In the genomic region with DNA sequence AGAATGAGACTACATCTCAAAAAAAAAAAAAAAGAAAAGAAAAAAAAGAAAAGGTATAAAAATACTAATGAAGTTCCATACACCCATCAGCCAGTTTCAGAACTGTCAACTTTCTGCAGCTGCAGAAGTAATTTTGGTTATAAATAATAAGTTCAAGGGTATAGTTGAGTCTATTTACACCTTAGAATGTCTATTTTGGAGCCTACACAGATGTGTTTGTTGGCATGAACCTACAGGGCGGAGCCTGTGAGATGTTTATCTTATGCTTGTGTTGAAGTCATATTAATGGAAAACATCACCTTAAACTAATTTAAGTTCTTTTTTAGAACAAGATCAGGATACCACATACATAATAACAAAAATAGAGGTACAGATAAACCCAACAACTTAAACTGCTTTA, we compare ENCODE assay signal across 20 cellular contexts.
DNase-seq lines count a peak whose midpoint lies in the region; ATAC-seq and TF ChIP-seq lines count a peak whose summit lies in the region.
"Had no signal": no experiment of that assay in that cellular context is flagged by ENCODE, and none has a peak within 500 bp of the region (broad histone marks: within the 10 kb centered on the region; RNA-seq: fewer than 3 reads in every experiment).

No MANE protein-coding gene starts in this region.

- H3K79me2 ChIP-seq in Loucy (ENCODE audit: insufficient read depth, low read length) (peaks cover 56% of the 10 kb centered on the region), OCI-LY7 (ENCODE audit: insufficient read depth, low read depth, low read length) (no peaks in the 10 kb centered on the region)

- no TSS peak for BruUV-seq in OCI-LY7 (replicated peaks; lab: Mats Ljungman, UMichigan)

- no peaks in the 10 kb centered on the region for H3K9me2 ChIP-seq in Loucy (replicated peaks; ENCODE audit: low read depth, low read length)
- no peaks in the 10 kb centered on the region for H3K9me2 ChIP-seq in OCI-LY7 (ENCODE audit: insufficient read depth, low read length)

- intact Hi-C loops in heart right ventricle (cut with DNase I) (no loop called here), Right ventricle myocardium superior (cut with DNase I) (no loop called here), OCI-LY7 (cut with micrococcal nuclease; ENCODE audit: unreplicated experiment) (no loop called here), posterior vena cava (cut with DNase I) (no loop called here)

- ATAC-seq in heart right ventricle (peak in 6 of 8 donors; percentile 38 to 76 (median 60)), Right ventricle myocardium superior (ENCODE audit: poor library complexity) (no peak)

- peaks cover 0 to 3% (median 0%) of the 10 kb centered on the region in 9 donors for H3K36me3 ChIP-seq in heart right ventricle
- no peaks in the 10 kb centered on the region for H3K36me3 ChIP-seq in Loucy (ENCODE audit: insufficient read depth, low read length)
- no peaks in the 10 kb centered on the region; the same call in 1 of the 2 replicates for H3K36me3 ChIP-seq in OCI-LY7 (ENCODE audit: insufficient read depth, low read length)
- H3K36me3 ChIP-seq: BE2C had no signal

- POLR2A ChIA-PET in OCI-LY7 (lab: Charles Lee), result interaction anchor here (0.7 kb wide), 1 partner anchor 18 kb away, joined by 4 read pairs; no protein-coding TSS in a partner anchor

- CTCF ChIA-PET in OCI-LY7 (lab: Charles Lee; ENCODE audit: unreplicated experiment), result no interaction called here

- no peak for TF ChIP-seq POLR2A in erythroblast (IDR thresholded peaks at IDR 0.05; ENCODE audit: low read length)

- H3K4me1 ChIP-seq in heart right ventricle (peaks cover 0 to 70% (median 31%) of the 10 kb centered on the region in 9 donors), Loucy (ENCODE audit: insufficient read depth, low read length, poor library complexity, severe bottlenecking) (peaks cover 63% of the 10 kb centered on the region), OCI-LY7 (ENCODE audit: insufficient read depth, low read length, poor library complexity, severe bottlenecking) (no peaks in the 10 kb centered on the region)
- H3K4me1 ChIP-seq: BE2C had no signal

- H3K9me3 ChIP-seq in heart right ventricle (no peaks in the 10 kb centered on the region), Loucy (ENCODE audit: insufficient read depth, low read depth, low read length) (no peaks in the 10 kb centered on the region), OCI-LY7 (ENCODE audit: low read length) (no peaks in the 10 kb centered on the region)
- H3K9me3 ChIP-seq: BE2C had no signal

- H4K20me1 ChIP-seq in Loucy (ENCODE audit: insufficient read depth, low read length, poor library complexity, severe bottlenecking) (no peaks in the 10 kb centered on the region), OCI-LY7 (ENCODE audit: insufficient read depth, low read length) (no peaks in the 10 kb centered on the region)

- TF ChIP-seq CTCF in heart right ventricle (IDR thresholded peaks at IDR 0.05) (no peak), Loucy (conservative IDR thresholded peaks at IDR 0.05; ENCODE audit: low read length) (no peak), OCI-LY7 (conservative IDR thresholded peaks at IDR 0.05; ENCODE audit: low read length) (no peak)

- H3K27me3 ChIP-seq in heart right ventricle (no peaks in the 10 kb centered on the region), Loucy (ENCODE audit: insufficient read depth, low read length, poor library complexity, severe bottlenecking) (no peaks in the 10 kb centered on the region)
- H3K27me3 ChIP-seq: BE2C; BLaER1 treated with 17β-estradiol and CSF1 and Interleukin-3, amounts not matched to agents 10 nM and 100 nM had no signal

- H2AFZ ChIP-seq in Loucy (ENCODE audit: low read length) (no peak overlapping the region), OCI-LY7 (ENCODE audit: low read length) (no peak overlapping the region)
- H2AFZ ChIP-seq: GM23248 had no signal

- H3F3A ChIP-seq in Loucy (ENCODE audit: low read depth), result peaks cover 12% of the 10 kb centered on the region; the same call in 1 of the 2 replicates

- 73 to 76% methylated on average over 1 of the region's 1 CpG for WGBS in heart right ventricle, 2 donors

- H3K9ac ChIP-seq in Loucy (ENCODE audit: low read depth, low read length, poor library complexity, severe bottlenecking), result peak overlapping the region; percentile 28
- H3K9ac ChIP-seq: BLaER1 treated with 17β-estradiol and CSF1 and Interleukin-3, amounts not matched to agents 10 nM and 100 nM; GM23248 had no signal

- H3K4me2 ChIP-seq in Loucy (ENCODE audit: low read depth, low read length, poor library complexity, severe bottlenecking), result peak overlapping the region; percentile 11
- H3K4me2 ChIP-seq in OCI-LY7 (ENCODE audit: low read length), result no peak overlapping the region
- H3K4me2 ChIP-seq: BLaER1 treated with 17β-estradiol and CSF1 and Interleukin-3, amounts not matched to agents 10 nM and 100 nM had no signal

- DNase-seq in heart right ventricle (no peak), Right ventricle myocardium superior (no peak), OCI-LY7 (ENCODE audit: low spot score) (peak; percentile 26), erythroblast (lab: John Stamatoyannopoulos, UW) (peak; percentile 54 to 63), AML-193 (lab: John Stamatoyannopoulos, UW) (no peak), cerebellar nuclear complex (lab: John Stamatoyannopoulos, UW) (no peak), posterior vena cava (ENCODE audit: low spot score) (no peak)
- DNase-seq: BE2C; Calu3; CD4-positive, alpha-beta T cell; CD8-positive, alpha-beta memory T cell; DMS53; DMS79 treated with DMSO at 0.1 percent for 48 hours; GF-D8; GM23248; H7; HCEC 1CT had no signal

- H3K4me3 ChIP-seq in heart right ventricle (peak overlapping the region in 1 of 10 donors; percentile 20), Loucy (ENCODE audit: low read length, poor library complexity, severe bottlenecking) (no peak overlapping the region), OCI-LY7 (ENCODE audit: low read depth, low read length, poor library complexity, severe bottlenecking) (no peak overlapping the region)
- H3K4me3 ChIP-seq: BLaER1 treated with 17β-estradiol and CSF1 and Interleukin-3, amounts not matched to agents 10 nM and 100 nM; GM23248 had no signal

- H3K27ac ChIP-seq in heart right ventricle, result peak overlapping the region in 4 of 10 donors; percentile 6 to 23 (median 17)
- H3K27ac ChIP-seq in OCI-LY7 (ENCODE audit: low read depth, low read length, poor library complexity, severe bottlenecking), result no peak overlapping the region
- H3K27ac ChIP-seq: 22Rv1; BLaER1 treated with 17β-estradiol and CSF1 and Interleukin-3, amounts not matched to agents 10 nM and 100 nM; GM23248 had no signal

Comparison
In these comparisons a context has a peak if more than half of its experiments do, and no peak if none do; other contexts are left out.
1. DNase-seq: peak in OCI-LY7 (single experiment) and erythroblast (2 of 2); none in heart right ventricle (0 of 2), Right ventricle myocardium superior (single experiment), AML-193 (0 of 2), cerebellar nuclear complex (0 of 2) and posterior vena cava (single experiment).